ENCODE assay signal across 16 cellular contexts in the genomic region with DNA sequence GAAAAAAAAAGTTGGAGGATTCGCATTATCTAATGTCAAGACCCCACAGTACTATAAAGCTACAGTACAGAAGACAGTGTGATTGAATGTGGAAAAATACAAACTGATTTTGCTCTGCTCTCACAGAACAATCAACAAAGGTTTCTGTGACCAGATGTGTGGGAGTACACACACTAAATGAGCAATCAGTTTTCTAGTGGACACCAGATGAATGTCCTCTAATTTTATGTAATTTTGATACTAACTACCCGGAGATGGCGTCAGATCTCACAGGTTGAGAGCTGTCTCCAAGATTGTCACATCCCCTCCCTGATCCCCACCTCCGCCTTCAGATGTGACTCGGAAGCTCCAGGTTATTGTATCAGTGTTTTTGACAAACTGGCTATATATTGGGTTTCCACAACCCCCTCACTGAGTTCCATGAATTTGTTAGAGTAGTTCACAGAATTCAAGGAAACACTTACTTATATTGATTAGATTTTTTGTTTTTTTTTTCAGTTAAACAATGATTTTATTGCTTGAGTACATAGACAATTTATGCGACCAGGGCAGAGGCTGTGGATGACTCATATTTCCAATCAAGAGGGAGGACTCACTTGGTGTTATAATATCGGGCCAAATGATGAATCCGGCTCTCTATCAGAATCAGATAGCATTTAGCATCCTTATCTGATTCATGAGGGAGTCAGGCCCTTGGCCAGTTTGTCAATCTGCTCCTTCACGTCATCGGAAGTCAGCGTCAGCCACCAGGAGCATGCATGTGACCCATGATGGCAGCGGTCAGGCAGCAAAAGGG.
"Had no signal": no experiment of that assay in that cellular context is flagged by ENCODE, and none has a peak within 500 bp of the region (broad histone marks: within the 10 kb centered on the region; RNA-seq: fewer than 3 reads in every experiment).

No MANE protein-coding gene starts in this region.

- H3K4me1 Mint-ChIP-seq: nephron had no signal

- H3K4me3 Mint-ChIP-seq: activated naive CD4-positive, alpha-beta T cell treated with anti-CD3 and anti-CD28 coated beads, Interleukin-2, amount 50 U/mL, for 24 hours; dendritic cell treated with granulocyte-macrophage colony-stimulating factor and Interleukin-4, amounts not matched to agents 40 ng/mL and 50 ng/mL, for 4 days; nephron; T-helper 1 cell treated with Interleukin-12 subunit alpha and Interleukin-12 subunit beta and Interleukin-4 antibody, amounts not matched to agents 30 μg/mL and 1 μg/mL, for 36 hours had no signal

- H3K27me3 Mint-ChIP-seq: activated naive CD4-positive, alpha-beta T cell treated with anti-CD3 and anti-CD28 coated beads, Interleukin-2, amount 50 U/mL, for 24 hours; dendritic cell treated with granulocyte-macrophage colony-stimulating factor and Interleukin-4, amounts not matched to agents 40 ng/mL and 50 ng/mL, for 4 days had no signal

- ATAC-seq: esophagus mucosa, gastroesophageal sphincter, heart right ventricle, left lung had no signal

- H3K9me3 Mint-ChIP-seq: activated naive CD4-positive, alpha-beta T cell treated with anti-CD3 and anti-CD28 coated beads, Interleukin-2, amount 50 U/mL, for 24 hours; dendritic cell treated with granulocyte-macrophage colony-stimulating factor and Interleukin-4, amounts not matched to agents 40 ng/mL and 50 ng/mL, for 4 days; T-helper 1 cell treated with Interleukin-12 subunit alpha and Interleukin-12 subunit beta and Interleukin-4 antibody, amounts not matched to agents 30 μg/mL and 1 μg/mL, for 36 hours had no signal

- DNase-seq: amygdala; effector CD8-positive, alpha-beta T cell; heart right ventricle; left lung; midbrain; sigmoid colon; stomach had no signal

- H3K27ac Mint-ChIP-seq: activated naive CD4-positive, alpha-beta T cell treated with anti-CD3 and anti-CD28 coated beads, Interleukin-2, amount 50 U/mL, for 24 hours; dendritic cell treated with granulocyte-macrophage colony-stimulating factor and Interleukin-4, amounts not matched to agents 40 ng/mL and 50 ng/mL, for 4 days; nephron; T-helper 1 cell treated with Interleukin-12 subunit alpha and Interleukin-12 subunit beta and Interleukin-4 antibody, amounts not matched to agents 30 μg/mL and 1 μg/mL, for 36 hours had no signal

- H3K27ac ChIP-seq: cardiac muscle cell, gastroesophageal sphincter, heart right ventricle, left lung, parathyroid adenoma, sigmoid colon, stomach, VCaP had no signal

- H3K36me3 Mint-ChIP-seq: activated naive CD4-positive, alpha-beta T cell treated with anti-CD3 and anti-CD28 coated beads, Interleukin-2, amount 50 U/mL, for 24 hours had no signal
